26 cellular contexts compared by ENCODE assay signal in genomic region chr7:95620631-95621030, GRCh38. TPM values are rescaled to one million over a fixed set of nuclear protein-coding genes. Genes with fewer than 3 reads are reported as not detected.
DNase-seq lines count a peak whose midpoint lies in the region; ATAC-seq and TF ChIP-seq lines count a peak whose summit lies in the region.
"Had no signal": no experiment of that assay in that cellular context is flagged by ENCODE, and none has a peak within 500 bp of the region (broad histone marks: within the 10 kb centered on the region; RNA-seq: fewer than 3 reads in every experiment).

No MANE protein-coding gene starts in this region.

- intact Hi-C loops in body of pancreas (cut with DNase I): no loop called here
- intact Hi-C loops in dorsolateral prefrontal cortex (cut with DNase I): no loop called here

- peaks cover 4% of the 10 kb centered on the region for H3K36me3 Mint-ChIP-seq in progenitor cell of endocrine pancreas (ENCODE audit: insufficient read depth)
- peaks cover 6% of the 10 kb centered on the region for H3K36me3 Mint-ChIP-seq in natural killer cell treated with Interleukin-12 subunit alpha and Interleukin-12 subunit beta and Interleukin-15 and Interleukin-18, amount 100 ng/mL, for 72 hours
- H3K36me3 Mint-ChIP-seq: CD4-positive, alpha-beta memory T cell; CD4-positive, CD25-positive, alpha-beta regulatory T cell; CD8-positive, alpha-beta memory T cell had no signal

- no peak overlapping the region for H3K4me3 Mint-ChIP-seq in progenitor cell of endocrine pancreas (ENCODE audit: low read depth)
- H3K4me3 Mint-ChIP-seq in natural killer cell treated with Interleukin-12 subunit alpha and Interleukin-12 subunit beta and Interleukin-15 and Interleukin-18, amount 100 ng/mL, for 72 hours: no peak overlapping the region
- H3K4me3 Mint-ChIP-seq: CD14-positive monocyte; CD4-positive, alpha-beta memory T cell; CD4-positive, CD25-positive, alpha-beta regulatory T cell; CD8-positive, alpha-beta memory T cell had no signal

- H3K9me3 ChIP-seq in body of pancreas (no peaks in the 10 kb centered on the region), subcutaneous abdominal adipose tissue (ENCODE audit: control insufficient read depth in 5 of 5, low read length in 5 of 5) (peaks cover 0 to 3% (median 0%) of the 10 kb centered on the region in 5 donors)
- H3K9me3 ChIP-seq: BE2C, BLaER1 had no signal

- no peak overlapping the region for H3K4me3 ChIP-seq in body of pancreas
- no peak overlapping the region for H3K4me3 ChIP-seq in subcutaneous abdominal adipose tissue (ENCODE audit: low read depth in 1 of 5, low read length in 5 of 5)
- no peak overlapping the region for H3K4me3 ChIP-seq in dorsolateral prefrontal cortex
- H3K4me3 ChIP-seq: BLaER1, GM12878 had no signal

- TF ChIP-seq POLR2A in body of pancreas (IDR thresholded peaks at IDR 0.05): no peak

- peaks cover 16% of the 10 kb centered on the region for H3K4me1 Mint-ChIP-seq in progenitor cell of endocrine pancreas (ENCODE audit: low read depth)
- peaks cover 0 to 6% of the 10 kb centered on the region in 2 donors for H3K4me1 Mint-ChIP-seq in natural killer cell treated with Interleukin-12 subunit alpha and Interleukin-12 subunit beta and Interleukin-15 and Interleukin-18, amount 100 ng/mL, for 72 hours (ENCODE audit: low read depth in 2 of 2)
- H3K4me1 Mint-ChIP-seq: CD4-positive, alpha-beta memory T cell; CD4-positive, CD25-positive, alpha-beta regulatory T cell; CD8-positive, alpha-beta memory T cell had no signal

- peaks cover 14% of the 10 kb centered on the region for H3K9me3 Mint-ChIP-seq in progenitor cell of endocrine pancreas (ENCODE audit: low read depth)
- H3K9me3 Mint-ChIP-seq in natural killer cell treated with Interleukin-12 subunit alpha and Interleukin-12 subunit beta and Interleukin-15 and Interleukin-18, amount 100 ng/mL, for 72 hours: no peaks in the 10 kb centered on the region

- DNase-seq in body of pancreas (no peak), progenitor cell of endocrine pancreas (ENCODE audit: low spot score, unreplicated experiment) (no peak), dorsolateral prefrontal cortex (no peak)
- no peak for DNase-seq in natural killer cell treated with Interleukin-12 subunit alpha and Interleukin-12 subunit beta and Interleukin-15 and Interleukin-18, amount 100 ng/mL, for 72 hours (ENCODE audit: low spot score)
- DNase-seq: 8988T; ACHN; BE2C; C1 segment of cervical spinal cord; CD4-positive, alpha-beta memory T cell; CD4-positive, CD25-positive, alpha-beta regulatory T cell; CD8-positive, alpha-beta memory T cell; COR-L47; DMS 273 treated with DMSO at 0.1 percent for 48 hours; DMS153; DMS53; DMS79; DND-41; EL; GDM1 had no signal

- H3K9ac ChIP-seq in subcutaneous abdominal adipose tissue (ENCODE audit: low read length in 5 of 5): no peak overlapping the region
- H3K9ac ChIP-seq: BLaER1 had no signal

- H3K27me3 Mint-ChIP-seq in progenitor cell of endocrine pancreas: no peaks in the 10 kb centered on the region
- peaks cover 2 to 6% of the 10 kb centered on the region in 2 donors for H3K27me3 Mint-ChIP-seq in natural killer cell treated with Interleukin-12 subunit alpha and Interleukin-12 subunit beta and Interleukin-15 and Interleukin-18, amount 100 ng/mL, for 72 hours
- H3K27me3 Mint-ChIP-seq: CD4-positive, CD25-positive, alpha-beta regulatory T cell; CD8-positive, alpha-beta memory T cell had no signal

- WGBS in body of pancreas, 2 donors: 58 to 75% methylated on average over 3 of the region's 3 CpGs

- H3K4me1 ChIP-seq in body of pancreas (peaks cover 38% of the 10 kb centered on the region), subcutaneous abdominal adipose tissue (ENCODE audit: control insufficient read depth in 5 of 5, insufficient read depth in 5 of 5, low read length in 5 of 5) (no peaks in the 10 kb centered on the region)
- H3K4me1 ChIP-seq: BE2C, BLaER1 had no signal

- H3K27me3 ChIP-seq in body of pancreas: no peaks in the 10 kb centered on the region
- H3K27me3 ChIP-seq in subcutaneous abdominal adipose tissue (ENCODE audit: control insufficient read depth in 5 of 5, insufficient read depth in 4 of 5, low read length in 5 of 5): no peaks in the 10 kb centered on the region
- H3K27me3 ChIP-seq in dorsolateral prefrontal cortex: no peaks in the 10 kb centered on the region
- H3K27me3 ChIP-seq: BLaER1 had no signal

- ATAC-seq in body of pancreas (no peak), GM21367 (IDR thresholded peaks at IDR 0.05; ENCODE audit: unreplicated experiment) (no peak)
- ATAC-seq in natural killer cell treated with Interleukin-12 subunit alpha and Interleukin-12 subunit beta and Interleukin-15 and Interleukin-18, amount 100 ng/mL, for 72 hours: no peak
- ATAC-seq: GM12878 had no signal

- peak overlapping the region; percentile 17 for H3K27ac Mint-ChIP-seq in progenitor cell of endocrine pancreas
- H3K27ac Mint-ChIP-seq in natural killer cell treated with Interleukin-12 subunit alpha and Interleukin-12 subunit beta and Interleukin-15 and Interleukin-18, amount 100 ng/mL, for 72 hours: no peak overlapping the region
- H3K27ac Mint-ChIP-seq: CD4-positive, CD25-positive, alpha-beta regulatory T cell; CD8-positive, alpha-beta memory T cell had no signal

- H3K36me3 ChIP-seq in body of pancreas (replicated peaks in 1 of 2; ENCODE audit: insufficient read depth in 1 of 2, low read depth in 2 of 2) (no peaks in the 10 kb centered on the region), subcutaneous abdominal adipose tissue (ENCODE audit: control insufficient read depth in 5 of 5, insufficient read depth in 5 of 5, low read length in 5 of 5) (no peaks in the 10 kb centered on the region)
- H3K36me3 ChIP-seq: BE2C, BLaER1 had no signal

- peak overlapping the region; percentile 70 to 89 (median 79) for H3K27ac ChIP-seq in body of pancreas
- peak overlapping the region; percentile 20 for H3K27ac ChIP-seq in subcutaneous abdominal adipose tissue (ENCODE audit: low read depth, low read length)
- peak overlapping the region in 5 of 59 donors; percentile 19 to 64 (median 59) for H3K27ac ChIP-seq in dorsolateral prefrontal cortex
- H3K27ac ChIP-seq: BLaER1 had no signal

- TF ChIP-seq CTCF in body of pancreas (IDR thresholded peaks at IDR 0.05): no peak
- TF ChIP-seq CTCF in progenitor cell of endocrine pancreas (IDR thresholded peaks at IDR 0.05; ENCODE audit: unreplicated experiment): no peak
- TF ChIP-seq CTCF in dorsolateral prefrontal cortex (IDR thresholded peaks at IDR 0.05 in 54 of 56, conservative IDR thresholded peaks at IDR 0.05 in 2 of 56; ENCODE audit: low read depth in 1 of 56, partially characterized antibody in 56 of 56): no peak

RNA-seq across cellular contexts. Expression of gene PDK4, which starts 24.3 kb away (rescaled TPM):
- 100 to 1,000 TPM; 234 to 308 TPM for total RNA-seq in body of pancreas
- total RNA-seq in progenitor cell of endocrine pancreas: 21.0 and 29.1 TPM in 2 replicates
- under 1 TPM in 1 of 2 donors, not detected in 1; 0.33 TPM for total RNA-seq in natural killer cell treated with Interleukin-12 subunit alpha and Interleukin-12 subunit beta and Interleukin-15 and Interleukin-18, amount 100 ng/mL, for 72 hours
- total RNA-seq in dorsolateral prefrontal cortex: 100 to 1,000 TPM in 29 of 120 experiments, 10 to 100 TPM in 91; 11.8 to 278 (median 65.1) TPM
- total RNA-seq: A673; CD4-positive, CD25-positive, alpha-beta regulatory T cell; G401 had no signal

Comparison
In these comparisons a context has a peak if more than half of its experiments do, and no peak if none do; other contexts are left out.
1. RNA of gene PDK4, which starts 24.3 kb away (total RNA-seq): 234 to 308 TPM in body of pancreas, 11.8 to 278 TPM in dorsolateral prefrontal cortex and 21.0 to 29.1 TPM in progenitor cell of endocrine pancreas; 0.33 TPM in natural killer cell treated with Interleukin-12 subunit alpha and Interleukin-12 subunit beta and Interleukin-15 and Interleukin-18, amount 100 ng/mL, for 72 hours; every median in the first group is over 4 times any median in the second.